In the genomic region with DNA sequence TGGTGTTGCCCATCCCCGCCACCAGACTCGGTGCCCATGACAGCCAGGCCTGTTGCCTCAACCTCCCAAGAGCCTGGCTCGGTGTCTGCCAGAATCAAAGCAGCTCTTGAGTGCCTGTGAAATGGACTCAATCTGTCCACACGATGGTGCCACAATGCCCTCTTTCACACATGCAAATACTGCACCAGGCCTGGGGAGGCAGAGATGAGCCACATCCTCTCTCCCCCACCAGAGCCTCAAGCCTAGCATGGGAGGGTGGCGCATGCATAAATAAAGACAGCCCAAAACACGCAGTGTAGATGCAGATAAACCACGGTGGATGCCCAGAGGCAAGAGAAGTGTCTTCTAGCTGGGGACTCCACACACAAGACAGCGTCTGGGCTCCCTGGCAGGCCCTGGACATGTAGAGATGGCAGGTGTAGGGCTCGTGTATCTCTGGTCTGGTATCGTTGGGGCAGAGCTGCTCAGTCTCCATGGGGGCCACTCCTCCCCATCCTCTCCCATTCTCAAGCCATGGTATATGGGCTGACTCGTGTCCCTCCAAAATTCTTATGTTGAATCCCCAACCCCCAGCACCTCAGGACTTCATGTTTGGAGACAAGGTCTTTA, we compare ENCODE assay signal across 8 cellular contexts.
DNase-seq lines count a peak whose midpoint lies in the region; ATAC-seq and TF ChIP-seq lines count a peak whose summit lies in the region.

No MANE protein-coding gene starts in this region.

- no peaks in the 10 kb centered on the region for H3K4me1 ChIP-seq in DND-41 (ENCODE audit: insufficient read depth, low read length)

- H3K9ac ChIP-seq in DND-41 (ENCODE audit: low read depth, low read length): no peak overlapping the region

- ATAC-seq in DND-41 (ENCODE audit: insufficient read depth, low read depth): peak; percentile 70
- peak; percentile 67 for ATAC-seq in GM21360 (IDR thresholded peaks at IDR 0.05; ENCODE audit: unreplicated experiment)
- no peak for ATAC-seq in HG02840 (IDR thresholded peaks at IDR 0.05; ENCODE audit: low FRiP score, unreplicated experiment)

- peak; percentile 44 for TF ChIP-seq CTCF in DND-41 (IDR thresholded peaks at IDR 0.05; ENCODE audit: borderline replicate concordance, extremely low read depth, low read length, poor library complexity, severe bottlenecking)

- no peak overlapping the region for H2AFZ ChIP-seq in DND-41 (ENCODE audit: low read depth, low read length)

- peak; percentile 30 for DNase-seq in DND-41
- DNase-seq in activated T-cell treated with anti-CD3 and anti-CD28 coated beads for 1 hour (ENCODE audit: low read depth): peak; percentile 6
- peak in 2 of 3 donors; percentile 3 to 16 for DNase-seq in stimulated activated CD4-positive, alpha-beta T cell treated with anti-CD3 and anti-CD28 coated beads, TNF-alpha, amount 100 ng/mL, for 48 hours (ENCODE audit: low read depth in 3 of 3)
- no peak for DNase-seq in HPDE6-E6E7 (ENCODE audit: extremely low spot score)
- DNase-seq in AG08395 (ENCODE audit: low spot score): no peak

- TF ChIP-seq RAD21 in Ishikawa (IDR thresholded peaks at IDR 0.05; ENCODE audit: low read depth): peak; percentile 17; the same call in 1 of the 2 replicates

- H3K79me2 ChIP-seq in DND-41 (ENCODE audit: insufficient read depth, low read length): no peaks in the 10 kb centered on the region

- H3K27me3 ChIP-seq in DND-41 (ENCODE audit: insufficient read depth, low read length, poor library complexity): no peaks in the 10 kb centered on the region

- no peaks in the 10 kb centered on the region for H3K36me3 ChIP-seq in DND-41 (ENCODE audit: insufficient read depth, low read length)

- no peak overlapping the region for H3K4me2 ChIP-seq in DND-41 (ENCODE audit: insufficient read depth, low read length)

- H3K4me3 ChIP-seq in DND-41 (ENCODE audit: low read depth in 1 of 2, low read length in 2 of 2): no peak overlapping the region

- no peak for TF ChIP-seq EP300 in Ishikawa (IDR thresholded peaks at IDR 0.05; ENCODE audit: borderline replicate concordance)

- no peaks in the 10 kb centered on the region for H3K9me3 ChIP-seq in DND-41 (ENCODE audit: insufficient read depth, low read length, severe bottlenecking)

- H3K27ac ChIP-seq in DND-41 (ENCODE audit: low read length): no peak overlapping the region

- H4K20me1 ChIP-seq in DND-41 (ENCODE audit: insufficient read depth, low read length): no peaks in the 10 kb centered on the region

TF ChIP-seq in Ishikawa, 13 proteins besides CTCF, POLR2A, EP300 and RAD21:
- TF ChIP-seq, protein P1, sequence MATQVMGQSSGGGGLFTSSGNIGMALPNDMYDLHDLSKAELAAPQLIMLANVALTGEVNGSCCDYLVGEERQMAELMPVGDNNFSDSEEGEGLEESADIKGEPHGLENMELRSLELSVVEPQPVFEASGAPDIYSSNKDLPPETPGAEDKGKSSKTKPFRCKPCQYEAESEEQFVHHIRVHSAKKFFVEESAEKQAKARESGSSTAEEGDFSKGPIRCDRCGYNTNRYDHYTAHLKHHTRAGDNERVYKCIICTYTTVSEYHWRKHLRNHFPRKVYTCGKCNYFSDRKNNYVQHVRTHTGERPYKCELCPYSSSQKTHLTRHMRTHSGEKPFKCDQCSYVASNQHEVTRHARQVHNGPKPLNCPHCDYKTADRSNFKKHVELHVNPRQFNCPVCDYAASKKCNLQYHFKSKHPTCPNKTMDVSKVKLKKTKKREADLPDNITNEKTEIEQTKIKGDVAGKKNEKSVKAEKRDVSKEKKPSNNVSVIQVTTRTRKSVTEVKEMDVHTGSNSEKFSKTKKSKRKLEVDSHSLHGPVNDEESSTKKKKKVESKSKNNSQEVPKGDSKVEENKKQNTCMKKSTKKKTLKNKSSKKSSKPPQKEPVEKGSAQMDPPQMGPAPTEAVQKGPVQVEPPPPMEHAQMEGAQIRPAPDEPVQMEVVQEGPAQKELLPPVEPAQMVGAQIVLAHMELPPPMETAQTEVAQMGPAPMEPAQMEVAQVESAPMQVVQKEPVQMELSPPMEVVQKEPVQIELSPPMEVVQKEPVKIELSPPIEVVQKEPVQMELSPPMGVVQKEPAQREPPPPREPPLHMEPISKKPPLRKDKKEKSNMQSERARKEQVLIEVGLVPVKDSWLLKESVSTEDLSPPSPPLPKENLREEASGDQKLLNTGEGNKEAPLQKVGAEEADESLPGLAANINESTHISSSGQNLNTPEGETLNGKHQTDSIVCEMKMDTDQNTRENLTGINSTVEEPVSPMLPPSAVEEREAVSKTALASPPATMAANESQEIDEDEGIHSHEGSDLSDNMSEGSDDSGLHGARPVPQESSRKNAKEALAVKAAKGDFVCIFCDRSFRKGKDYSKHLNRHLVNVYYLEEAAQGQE (IDR thresholded peaks at IDR 0.05; ENCODE audit: low read depth): no peak
- no peak for TF ChIP-seq USF1 (IDR thresholded peaks at IDR 0.05)
- no peak for TF ChIP-seq ZBTB7A (IDR thresholded peaks at IDR 0.05; ENCODE audit: low read depth)

Comparison
In these comparisons a context has a peak if more than half of its experiments do, and no peak if none do; other contexts are left out.
1. DNase-seq: peak in DND-41 (single experiment), activated T-cell treated with anti-CD3 and anti-CD28 coated beads for 1 hour (single experiment) and stimulated activated CD4-positive, alpha-beta T cell treated with anti-CD3 and anti-CD28 coated beads, TNF-alpha, amount 100 ng/mL, for 48 hours (2 of 3); none in HPDE6-E6E7 (single experiment) and AG08395 (single experiment).